Comparison of ENCODE assay signal across 24 cellular contexts in genomic region chr2:144502356-144502755, GRCh38. TPM values are rescaled to one million over a fixed set of nuclear protein-coding genes. Genes with fewer than 3 reads are reported as not detected.
DNase-seq lines count a peak whose midpoint lies in the region; ATAC-seq and TF ChIP-seq lines count a peak whose summit lies in the region.
"Had no signal": no experiment of that assay in that cellular context is flagged by ENCODE, and none has a peak within 500 bp of the region (broad histone marks: within the 10 kb centered on the region; RNA-seq: fewer than 3 reads in every experiment).

No MANE protein-coding gene starts in this region.

- in situ Hi-C loops in transverse colon (cut with MboI; ENCODE audit: low pct_ligation_motif_present in 1 of 4, low pct_unique_long_range_greater_than_20kb in 1 of 4, low sequenced_read_pairs in 3 of 4): loop anchor here in 2 of 4 donors (25.0 kb wide), 2 partner anchors 565 to 1260 kb away; no protein-coding TSS in a partner anchor

- peaks cover 58% of the 10 kb centered on the region for H3K4me1 Mint-ChIP-seq in osteocyte (ENCODE audit: unreplicated experiment)

- no peak overlapping the region for H3K4me3 Mint-ChIP-seq in osteocyte (ENCODE audit: unreplicated experiment)

- intact Hi-C loops in Right ventricle myocardium superior (cut with DNase I) (no loop called here), right cardiac atrium (cut with DNase I) (loop anchor here in 1 of 4 donors (5.0 kb wide), 1 partner anchor 35 kb away; no protein-coding TSS in a partner anchor), transverse colon (cut with DNase I; ENCODE audit: low total_unique reads) (no loop called here)

- TF ChIP-seq POLR2A in transverse colon (IDR thresholded peaks at IDR 0.05): no peak

- H3K9me3 Mint-ChIP-seq in osteocyte (ENCODE audit: unreplicated experiment): no peaks in the 10 kb centered on the region

- H3K4me3 ChIP-seq in cardiac muscle cell (no peak overlapping the region), right cardiac atrium (ENCODE audit: low read length) (peak overlapping the region; percentile 10), transverse colon (no peak overlapping the region)

- H3K27ac ChIP-seq in cardiac muscle cell: peak overlapping the region; percentile 82
- peak overlapping the region; percentile 90 for H3K27ac ChIP-seq in right cardiac atrium (ENCODE audit: low read length)
- H3K27ac ChIP-seq in transverse colon: peak overlapping the region; percentile 35 to 89 (median 66)
- H3K27ac ChIP-seq: C4-2B, KMS-11 had no signal

- H3K4me1 ChIP-seq in cardiac muscle cell (ENCODE audit: low read depth) (peaks cover 63% of the 10 kb centered on the region), right cardiac atrium (ENCODE audit: control insufficient read depth, insufficient read depth, low read length) (peaks cover 12% of the 10 kb centered on the region), transverse colon (peaks cover 0 to 16% (median 0%) of the 10 kb centered on the region in 4 donors)

- DNase-seq in cardiac muscle cell (ENCODE audit: low read depth in 1 of 2, low spot score in 1 of 2): no peak
- DNase-seq in Right ventricle myocardium superior: no peak
- no peak for DNase-seq in right cardiac atrium
- no peak for DNase-seq in osteocyte (ENCODE audit: extremely low spot score, unreplicated experiment)
- no peak for DNase-seq in transverse colon
- no peak for DNase-seq in NCI-H345 treated with DMSO at 0.1 percent for 48 hours (lab: John Stamatoyannopoulos, UW; ENCODE audit: unreplicated experiment)
- DNase-seq in NAMALWA (ENCODE audit: low spot score): no peak
- DNase-seq: activated CD4-positive, alpha-beta T cell treated with anti-CD3 and anti-CD28 coated beads for 48 hours; activated CD8-positive, alpha-beta memory T cell treated with anti-CD3 and anti-CD28 coated beads, Interleukin-2, amount 50 U/mL, for 4 hours; activated gamma-delta T cell treated with Interleukin-2 at 50 U/mL for 16 hours; anterior cingulate cortex; DMS53; GOT3; NCI-H1048; NCI-H2081 treated with DMSO at 0.1 percent for 48 hours; NCI-H526 treated with DMSO at 0.1 percent for 48 hours; nucleus accumbens; OCI-M1; stimulated activated CD4-positive, alpha-beta T cell treated with anti-CD3 and anti-CD28 coated beads, Interleukin-4, amount 100 ng/mL, for 24 hours; stimulated activated CD8-positive, alpha-beta memory T cell treated with anti-CD3 and anti-CD28 coated beads, Interleukin-4, amount 100 ng/mL, for 48 hours had no signal

- no peak for ATAC-seq in Right ventricle myocardium superior (ENCODE audit: poor library complexity)
- ATAC-seq in right cardiac atrium: no peak
- no peak for ATAC-seq in GM21423 (IDR thresholded peaks at IDR 0.05; ENCODE audit: unreplicated experiment)
- ATAC-seq: sciatic nerve had no signal

- no peaks in the 10 kb centered on the region for H3K27me3 Mint-ChIP-seq in osteocyte (ENCODE audit: unreplicated experiment)

- peaks cover 22% of the 10 kb centered on the region for H3K36me3 Mint-ChIP-seq in osteocyte (ENCODE audit: unreplicated experiment)

- no peaks in the 10 kb centered on the region for H3K9me3 ChIP-seq in cardiac muscle cell (ENCODE audit: low read depth)
- no peaks in the 10 kb centered on the region for H3K9me3 ChIP-seq in right cardiac atrium (ENCODE audit: control insufficient read depth, low read length)
- no peaks in the 10 kb centered on the region for H3K9me3 ChIP-seq in transverse colon

- H3K27me3 ChIP-seq in cardiac muscle cell (no peaks in the 10 kb centered on the region), right cardiac atrium (ENCODE audit: control insufficient read depth, insufficient read depth) (no peaks in the 10 kb centered on the region), transverse colon (no peaks in the 10 kb centered on the region)

- WGBS in right cardiac atrium: 41% methylated on average over 7 of the region's 7 CpGs
- 76 to 80% methylated on average over 7 of the region's 7 CpGs for WGBS in transverse colon (ENCODE audit: low coverage in 1 of 2), 2 donors

- TF ChIP-seq EP300 in transverse colon (IDR thresholded peaks at IDR 0.05; ENCODE audit: low read depth): no peak

- TF ChIP-seq CTCF in cardiac muscle cell (IDR thresholded peaks at IDR 0.05; ENCODE audit: low read depth, low read length) (no peak), osteocyte (IDR thresholded peaks at IDR 0.05) (no peak), transverse colon (IDR thresholded peaks at IDR 0.05) (no peak)

- H3K36me3 ChIP-seq in cardiac muscle cell (no peaks in the 10 kb centered on the region), transverse colon (no peaks in the 10 kb centered on the region)

- peak overlapping the region; percentile 14 for H3K27ac Mint-ChIP-seq in osteocyte (ENCODE audit: unreplicated experiment)

RNA-seq across cellular contexts. Expression of gene ZEB2, which starts 17.6 kb away (rescaled TPM):
- total RNA-seq in cardiac muscle cell: 27.0 and 41.2 TPM in 2 replicates
- polyA plus RNA-seq in cardiac muscle cell: 16.8 and 17.9 TPM in 2 replicates
- 81.0 TPM for total RNA-seq in Right ventricle myocardium superior
- 100 to 1,000 TPM; 132 to 147 (median 141) TPM for total RNA-seq in right cardiac atrium
- polyA plus RNA-seq in right cardiac atrium: 40.2 TPM
- total RNA-seq in osteocyte: 126 and 139 TPM in 2 replicates
- total RNA-seq in transverse colon: 10 to 100 TPM; 19.8 to 69.6 (median 42.9) TPM
